1 cellular context compared by ENCODE assay signal in the genomic region with DNA sequence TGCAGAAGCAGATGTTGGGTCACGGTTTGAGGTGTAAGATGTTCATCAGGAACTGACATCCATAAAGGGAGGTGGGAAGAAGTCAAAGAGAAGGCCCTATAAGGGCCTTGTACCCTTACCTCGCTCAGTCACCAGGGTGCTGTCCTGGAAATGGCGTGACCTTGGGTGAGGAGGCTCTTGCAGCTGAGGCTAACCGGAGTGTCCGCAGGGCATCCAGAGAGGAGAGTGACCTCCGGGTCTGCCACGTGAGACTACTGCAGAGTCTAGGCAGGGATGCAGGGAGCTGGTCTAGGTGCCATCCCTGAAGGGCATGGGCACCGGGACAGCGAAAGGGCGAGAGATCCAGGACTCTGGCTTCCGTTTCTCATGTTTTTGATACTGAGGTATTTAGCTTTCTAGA.
TF ChIP-seq lines count a peak whose summit lies in the region.

No MANE protein-coding gene starts in this region.

TF ChIP-seq in SK-N-SH treated with all-trans-retinoic acid at 6 μM for 48 hours, 23 proteins besides CTCF, POLR2A, EP300 and RAD21 (continued from another document):
- TF ChIP-seq, protein P1, sequence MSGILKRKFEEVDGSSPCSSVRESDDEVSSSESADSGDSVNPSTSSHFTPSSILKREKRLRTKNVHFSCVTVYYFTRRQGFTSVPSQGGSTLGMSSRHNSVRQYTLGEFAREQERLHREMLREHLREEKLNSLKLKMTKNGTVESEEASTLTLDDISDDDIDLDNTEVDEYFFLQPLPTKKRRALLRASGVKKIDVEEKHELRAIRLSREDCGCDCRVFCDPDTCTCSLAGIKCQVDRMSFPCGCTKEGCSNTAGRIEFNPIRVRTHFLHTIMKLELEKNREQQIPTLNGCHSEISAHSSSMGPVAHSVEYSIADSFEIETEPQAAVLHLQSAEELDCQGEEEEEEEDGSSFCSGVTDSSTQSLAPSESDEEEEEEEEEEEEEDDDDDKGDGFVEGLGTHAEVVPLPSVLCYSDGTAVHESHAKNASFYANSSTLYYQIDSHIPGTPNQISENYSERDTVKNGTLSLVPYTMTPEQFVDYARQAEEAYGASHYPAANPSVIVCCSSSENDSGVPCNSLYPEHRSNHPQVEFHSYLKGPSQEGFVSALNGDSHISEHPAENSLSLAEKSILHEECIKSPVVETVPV (CRISPR knock-in tag; IDR thresholded peaks at IDR 0.05): no peak
- no peak for TF ChIP-seq OSR1 (CRISPR knock-in tag; IDR thresholded peaks at IDR 0.05)
- no peak for TF ChIP-seq ZFP30 (CRISPR knock-in tag; IDR thresholded peaks at IDR 0.05)
- TF ChIP-seq SNAI2 (CRISPR knock-in tag; IDR thresholded peaks at IDR 0.05): no peak
- TF ChIP-seq ARNTL (CRISPR knock-in tag; IDR thresholded peaks at IDR 0.05; ENCODE audit: borderline replicate concordance, low read depth): no peak
- TF ChIP-seq TCF4 (CRISPR knock-in tag; IDR thresholded peaks at IDR 0.05; ENCODE audit: borderline replicate concordance): no peak
